15 cellular contexts compared by ENCODE assay signal in the genomic region with DNA sequence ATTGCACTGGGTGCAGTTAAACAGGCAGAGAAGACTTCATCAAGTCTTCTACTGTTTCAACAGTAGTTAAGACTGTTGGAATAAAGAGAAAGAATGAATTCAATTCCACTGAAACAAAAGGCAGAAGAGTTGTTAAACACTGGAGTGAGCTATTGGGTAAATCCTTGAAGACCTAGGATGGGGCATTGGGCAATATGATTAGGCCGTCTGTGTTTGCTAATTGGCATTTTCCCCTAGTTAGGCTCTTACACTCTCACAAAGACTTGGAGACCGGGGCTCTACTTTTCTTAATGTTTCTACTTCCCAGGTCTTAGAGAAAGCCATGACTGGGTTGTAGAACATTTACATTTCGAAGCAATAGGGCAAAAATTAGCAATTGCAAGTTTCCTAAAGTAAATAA.
A peak's percentile ranks its signal among the peaks of the same experiment; 100 is the strongest.
DNase-seq lines count a peak whose midpoint lies in the region; ATAC-seq and TF ChIP-seq lines count a peak whose summit lies in the region.
"Had no signal": no experiment of that assay in that cellular context is flagged by ENCODE, and none has a peak within 500 bp of the region (broad histone marks: within the 10 kb centered on the region; RNA-seq: fewer than 3 reads in every experiment).

No MANE protein-coding gene starts in this region.

- H3K4me1 Mint-ChIP-seq in WTC11 = peaks cover 55% of the 10 kb centered on the region
- H3K4me1 Mint-ChIP-seq in stimulated activated memory B cell treated with anti-CD40 and anti-IgM and Interleukin-4, amounts not matched to agents 10 μg/mL and 1 μg/mL and 100 μg/mL, for 72 hours = peaks cover 7% of the 10 kb centered on the region

- H3K27me3 ChIP-seq in HUES48 (ENCODE audit: control insufficient read depth, insufficient read depth, low read length) = no peaks in the 10 kb centered on the region

- H3K9me3 Mint-ChIP-seq in WTC11 = peaks cover 3% of the 10 kb centered on the region
- H3K9me3 Mint-ChIP-seq in stimulated activated memory B cell treated with anti-CD40 and anti-IgM and Interleukin-4, amounts not matched to agents 10 μg/mL and 1 μg/mL and 100 μg/mL, for 72 hours = no peaks in the 10 kb centered on the region
- H3K9me3 Mint-ChIP-seq: CD4-positive, alpha-beta T cell had no signal

- no peak overlapping the region for H3K9ac ChIP-seq in HUES48 (ENCODE audit: low read depth, low read length)

- 0 out of 2 replicates have a peak, but pooled peaks cover 3% of the 10 kb centered on the region for H3K9me3 ChIP-seq in HUES48 (ENCODE audit: control insufficient read depth, insufficient read depth, low read length)

- ATAC-seq in WTC11 = peak; percentile 21; the same call in 1 of the 2 replicates
- peak; percentile 4 for ATAC-seq in stimulated activated memory B cell treated with anti-CD40 and anti-IgM and Interleukin-4, amounts not matched to agents 10 μg/mL and 1 μg/mL and 100 μg/mL, for 72 hours
- ATAC-seq: K562 had no signal

- no peaks in the 10 kb centered on the region for H3K36me3 ChIP-seq in HUES48 (ENCODE audit: control insufficient read depth, insufficient read depth, low read length)

- DNase-seq in WTC11 (ENCODE audit: low spot score) = no peak
- no peak for DNase-seq in COLO829 (ENCODE audit: low spot score)
- no peak for DNase-seq in NCI-H1436 (lab: John Stamatoyannopoulos, UW)
- no peak for DNase-seq in foreskin fibroblast
- DNase-seq: AML-193; CD4-positive, alpha-beta T cell; DMS153; DMS79 treated with DMSO at 0.1 percent for 48 hours; GF-D8; HCEC 1CT; IMR-90 had no signal

- CTCF ChIA-PET in WTC11 (lab: Charles Lee) = interaction anchor here (1.3 kb wide), 1 partner anchor 329 kb away, joined by 3 read pairs; no protein-coding TSS in a partner anchor

- H3K4me3 Mint-ChIP-seq in WTC11 = no peak overlapping the region
- no peak overlapping the region for H3K4me3 Mint-ChIP-seq in stimulated activated memory B cell treated with anti-CD40 and anti-IgM and Interleukin-4, amounts not matched to agents 10 μg/mL and 1 μg/mL and 100 μg/mL, for 72 hours
- H3K4me3 Mint-ChIP-seq: CD4-positive, alpha-beta T cell had no signal

- H3K27ac Mint-ChIP-seq in WTC11 = peak overlapping the region; percentile 52; the same call in 1 of the 2 replicates
- no peak overlapping the region for H3K27ac Mint-ChIP-seq in stimulated activated memory B cell treated with anti-CD40 and anti-IgM and Interleukin-4, amounts not matched to agents 10 μg/mL and 1 μg/mL and 100 μg/mL, for 72 hours
- H3K27ac Mint-ChIP-seq: CD4-positive, alpha-beta T cell had no signal

- peak overlapping the region; percentile 40 for H3K4me3 ChIP-seq in HUES48 (ENCODE audit: low read depth, low read length)
- no peak overlapping the region for H3K4me3 ChIP-seq in foreskin fibroblast (ENCODE audit: low read depth in 1 of 2, low read length in 2 of 2)
- H3K4me3 ChIP-seq: K562 had no signal

- TF ChIP-seq CTCF in WTC11 (IDR thresholded peaks at IDR 0.05) (no peak), foreskin fibroblast (IDR thresholded peaks at IDR 0.05; ENCODE audit: low read depth, low read length) (no peak)

- no peaks in the 10 kb centered on the region for H3K27me3 Mint-ChIP-seq in WTC11 (ENCODE audit: low read depth)
- H3K27me3 Mint-ChIP-seq in stimulated activated memory B cell treated with anti-CD40 and anti-IgM and Interleukin-4, amounts not matched to agents 10 μg/mL and 1 μg/mL and 100 μg/mL, for 72 hours = no peaks in the 10 kb centered on the region
- H3K27me3 Mint-ChIP-seq: CD4-positive, alpha-beta T cell had no signal

- H3K4me1 ChIP-seq in HUES48 (ENCODE audit: control insufficient read depth, insufficient read depth, low read length) = peaks cover 54% of the 10 kb centered on the region

- POLR2A ChIA-PET in WTC11 (lab: Charles Lee) = no interaction called here

- peaks cover 3% of the 10 kb centered on the region for H3K36me3 Mint-ChIP-seq in WTC11
- no peaks in the 10 kb centered on the region for H3K36me3 Mint-ChIP-seq in stimulated activated memory B cell treated with anti-CD40 and anti-IgM and Interleukin-4, amounts not matched to agents 10 μg/mL and 1 μg/mL and 100 μg/mL, for 72 hours

- H3K27ac ChIP-seq in HUES48 (ENCODE audit: low read depth, low read length) = peak overlapping the region; percentile 54
- H3K27ac ChIP-seq: C4-2B had no signal

TF ChIP-seq in WTC11, 78 proteins besides CTCF, POLR2A, EP300 and RAD21:
- TF ChIP-seq MYBL2 (CRISPR knock-in tag; IDR thresholded peaks at IDR 0.05) = no peak
- TF ChIP-seq RORB (CRISPR knock-in tag; IDR thresholded peaks at IDR 0.05) = no peak
- no peak for TF ChIP-seq ZNF138 (CRISPR knock-in tag; conservative IDR thresholded peaks at IDR 0.05)
- TF ChIP-seq SMAD4 (CRISPR knock-in tag; IDR thresholded peaks at IDR 0.05) = no peak
- TF ChIP-seq, protein P1, sequence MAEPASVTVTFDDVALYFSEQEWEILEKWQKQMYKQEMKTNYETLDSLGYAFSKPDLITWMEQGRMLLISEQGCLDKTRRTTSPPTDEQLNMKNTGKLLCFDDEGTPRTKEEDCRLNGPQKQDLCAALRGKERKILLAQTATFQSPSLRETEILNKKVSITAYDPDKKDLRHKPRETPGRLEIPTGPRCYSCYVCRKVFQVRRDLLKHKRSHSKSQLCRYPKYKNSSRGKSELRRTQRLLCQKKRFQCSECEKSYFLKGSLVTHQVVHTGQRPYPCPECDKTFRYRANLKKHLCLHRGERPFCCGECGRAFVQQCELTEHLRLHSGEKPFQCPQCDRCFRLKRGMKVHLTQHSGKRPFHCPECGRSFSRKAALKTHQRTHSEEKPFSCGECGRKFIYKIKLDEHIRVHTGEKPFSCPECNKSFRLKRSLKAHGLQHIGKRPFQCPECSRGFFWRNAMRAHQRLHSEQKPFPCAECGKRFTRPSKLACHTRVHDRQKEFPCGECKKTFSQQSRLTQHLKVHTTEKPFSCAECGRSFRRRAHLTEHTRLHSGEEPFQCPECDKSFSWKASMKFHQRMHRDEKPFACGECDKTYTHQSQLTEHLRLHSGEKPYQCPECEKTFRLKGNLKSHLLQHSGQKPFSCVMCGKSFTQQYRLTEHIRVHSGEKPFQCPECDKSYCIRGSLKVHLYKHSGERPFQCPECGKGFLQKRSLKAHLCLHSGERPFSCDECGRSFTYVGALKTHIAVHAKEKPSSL (CRISPR knock-in tag; conservative IDR thresholded peaks at IDR 0.05) = no peak
- no peak for TF ChIP-seq TP53 (CRISPR knock-in tag; IDR thresholded peaks at IDR 0.05)
- TF ChIP-seq ATF1 (CRISPR knock-in tag; IDR thresholded peaks at IDR 0.05) = no peak
